Comparison of ENCODE assay signal across 12 cellular contexts in genomic region chr17:40093005-40093579, GRCh38. TPM values are rescaled to one million over a fixed set of nuclear protein-coding genes. Genes with fewer than 3 reads are reported as not detected.
A peak's percentile ranks its signal among the peaks of the same experiment; 100 is the strongest.
DNase-seq lines count a peak whose midpoint lies in the region; ATAC-seq and TF ChIP-seq lines count a peak whose summit lies in the region.
"Had no signal": no experiment of that assay in that cellular context is flagged by ENCODE, and none has a peak within 500 bp of the region (broad histone marks: within the 10 kb centered on the region; RNA-seq: fewer than 3 reads in every experiment).

No MANE protein-coding gene starts in this region.

- peak overlapping the region; percentile 4 for H4K91ac ChIP-seq in mesenchymal stem cell (ENCODE audit: low read length)

- no peak overlapping the region for H3K4me2 ChIP-seq in mesenchymal stem cell (ENCODE audit: low read length, poor library complexity, severe bottlenecking)

- no peak overlapping the region for H3K4me3 Mint-ChIP-seq in type B pancreatic cell
- H3K4me3 Mint-ChIP-seq: IgD-negative memory B cell had no signal

- H2BK15ac ChIP-seq in mesenchymal stem cell (ENCODE audit: low read depth, poor library complexity, severe bottlenecking), result no peak overlapping the region

- H3K36me3 Mint-ChIP-seq in type B pancreatic cell, result peaks cover 10% of the 10 kb centered on the region

- no peak overlapping the region for H2AK5ac ChIP-seq in mesenchymal stem cell (ENCODE audit: low read length, severe bottlenecking)

- H2BK5ac ChIP-seq in mesenchymal stem cell (ENCODE audit: low read depth, low read length, poor library complexity, severe bottlenecking), result no peak overlapping the region

- peak overlapping the region; percentile 87 for H3K27ac ChIP-seq in KOPT-K1 (ENCODE audit: low read depth, low read length, poor library complexity, severe bottlenecking)
- peak overlapping the region; percentile 86 for H3K27ac ChIP-seq in caudate nucleus (ENCODE audit: low read depth, low read length)
- H3K27ac ChIP-seq in mesenchymal stem cell (ENCODE audit: low read length, poor library complexity, severe bottlenecking), result no peak overlapping the region
- peak overlapping the region; percentile 81 for H3K27ac ChIP-seq in substantia nigra (ENCODE audit: low read depth, low read length, poor library complexity, severe bottlenecking)

- no peak overlapping the region for H3K14ac ChIP-seq in mesenchymal stem cell (ENCODE audit: low read length in 2 of 2)

- no peak overlapping the region for H3K27ac Mint-ChIP-seq in type B pancreatic cell
- H3K27ac Mint-ChIP-seq: IgD-negative memory B cell had no signal

- ATAC-seq in HG03520 (IDR thresholded peaks at IDR 0.05; ENCODE audit: unreplicated experiment), result no peak
- ATAC-seq: mucosa of descending colon had no signal

- peaks cover 10% of the 10 kb centered on the region for H3K79me1 ChIP-seq in mesenchymal stem cell (replicated peaks; ENCODE audit: low read length, poor library complexity, severe bottlenecking)

- no peak overlapping the region for H3K18ac ChIP-seq in mesenchymal stem cell (ENCODE audit: low read depth in 1 of 2, low read length in 2 of 2)

- TF ChIP-seq CTCF in type B pancreatic cell (conservative IDR thresholded peaks at IDR 0.05), result no peak

- H3K9me3 ChIP-seq in KOPT-K1 (ENCODE audit: insufficient read depth, low read length, poor library complexity, severe bottlenecking) (no peaks in the 10 kb centered on the region), mesenchymal stem cell (ENCODE audit: control insufficient read depth, low read length) (no peaks in the 10 kb centered on the region)
- H3K9me3 ChIP-seq: mucosa of descending colon had no signal

- H3K4me3 ChIP-seq in mesenchymal stem cell (ENCODE audit: insufficient read depth in 1 of 2, low read depth in 1 of 2, low read length in 2 of 2), result no peak overlapping the region
- H3K4me3 ChIP-seq: mucosa of descending colon had no signal

- H3K27me3 ChIP-seq in mesenchymal stem cell (ENCODE audit: control insufficient read depth in 1 of 2, insufficient read depth in 1 of 2, low read length in 2 of 2), result no peaks in the 10 kb centered on the region

- H3K9me3 Mint-ChIP-seq in type B pancreatic cell, result no peaks in the 10 kb centered on the region
- H3K9me3 Mint-ChIP-seq: IgD-negative memory B cell had no signal

- peak overlapping the region; percentile 4 for H4K8ac ChIP-seq in mesenchymal stem cell (ENCODE audit: low read length)

- peaks cover 9% of the 10 kb centered on the region for H3K4me1 ChIP-seq in mesenchymal stem cell (ENCODE audit: control insufficient read depth, insufficient read depth, low read depth, low read length)

- DNase-seq in caudate nucleus (lab: John Stamatoyannopoulos, UW), result peak in 5 of 61 donors; percentile 25 to 58 (median 50)
- DNase-seq in mesenchymal stem cell, result no peak
- DNase-seq in substantia nigra (lab: John Stamatoyannopoulos, UW), result no peak
- DNase-seq in DMS79 treated with DMSO at 0.1 percent for 48 hours (lab: John Stamatoyannopoulos, UW), result no peak
- no peak for DNase-seq in NCI-H748 (lab: John Stamatoyannopoulos, UW; ENCODE audit: unreplicated experiment)
- no peak for DNase-seq in type B pancreatic cell (ENCODE audit: extremely low spot score, unreplicated experiment)
- DNase-seq: activated CD4-positive, alpha-beta T cell treated with anti-CD3 and anti-CD28 coated beads, Interleukin-2, amount 50 U/mL, for 48 hours; NCI-H187 had no signal

- H3K4me1 Mint-ChIP-seq in type B pancreatic cell (ENCODE audit: unreplicated experiment), result peaks cover 16% of the 10 kb centered on the region

- no peaks in the 10 kb centered on the region for H3K27me3 Mint-ChIP-seq in type B pancreatic cell
- H3K27me3 Mint-ChIP-seq: IgD-negative memory B cell had no signal

- H2BK12ac ChIP-seq in mesenchymal stem cell (ENCODE audit: low read length in 2 of 2), result no peak overlapping the region

- no peak overlapping the region for H2AFZ ChIP-seq in mesenchymal stem cell (ENCODE audit: low read depth, low read length)

- H3K9ac ChIP-seq in mesenchymal stem cell (ENCODE audit: low read length), result peak overlapping the region; percentile 51

- H3K23ac ChIP-seq in mesenchymal stem cell (ENCODE audit: low read length in 2 of 2), result no peak overlapping the region

- H3K4ac ChIP-seq in mesenchymal stem cell (ENCODE audit: low read depth in 1 of 2, low read length in 2 of 2), result no peak overlapping the region

- H3K36me3 ChIP-seq in KOPT-K1 (ENCODE audit: insufficient read depth, low read length) (peaks cover 52% of the 10 kb centered on the region), mesenchymal stem cell (ENCODE audit: control insufficient read depth in 1 of 2, insufficient read depth in 2 of 2, low read depth in 1 of 2, low read length in 2 of 2) (peaks cover 71 to 92% of the 10 kb centered on the region in 2 experiments)

- 95% methylated on average over 29 of the region's 29 CpGs for WGBS in mesenchymal stem cell

- no peak overlapping the region for H2BK120ac ChIP-seq in mesenchymal stem cell (ENCODE audit: low read depth, low read length)

RNA-seq across cellular contexts. Expression of gene NR1D1, which starts 7.3 kb away (rescaled TPM):
- polyA plus RNA-seq in mesenchymal stem cell (2013, experiment 1 of 2), result 6.1 TPM
- 5.5 TPM for polyA plus RNA-seq in mesenchymal stem cell (2013, experiment 2 of 2)
- 5.7 and 9.5 TPM in 2 replicates for total RNA-seq in type B pancreatic cell (ENCODE audit: low replicate concordance)

RNA-seq across cellular contexts. Expression of gene MSL1, which starts 28.7 kb away (rescaled TPM):
- 67.5 TPM for polyA plus RNA-seq in mesenchymal stem cell (2013, experiment 1 of 2)
- 66.9 TPM for polyA plus RNA-seq in mesenchymal stem cell (2013, experiment 2 of 2)
- total RNA-seq in type B pancreatic cell (ENCODE audit: low replicate concordance), result 86.3 and 128 TPM in 2 replicates

RNA-seq across cellular contexts. Expression of gene THRA, which starts 30.3 kb away (rescaled TPM):
- polyA plus RNA-seq in mesenchymal stem cell (2013, experiment 1 of 2), result 24.1 TPM
- polyA plus RNA-seq in mesenchymal stem cell (2013, experiment 2 of 2), result 23.2 TPM
- 18.3 and 37.0 TPM in 2 replicates for total RNA-seq in type B pancreatic cell (ENCODE audit: low replicate concordance)

RNA-seq across cellular contexts. Expression of gene MED24, which starts 38.9 kb away (rescaled TPM):
- polyA plus RNA-seq in mesenchymal stem cell (2013, experiment 1 of 2), result 35.2 TPM
- 35.4 TPM for polyA plus RNA-seq in mesenchymal stem cell (2013, experiment 2 of 2)
- total RNA-seq in type B pancreatic cell (ENCODE audit: low replicate concordance), result 93.2 and 123 TPM in 2 replicates

RNA-seq across cellular contexts. Expression of gene CASC3, which starts 47.2 kb away (rescaled TPM):
- polyA plus RNA-seq in mesenchymal stem cell (2013, experiment 1 of 2), result 35.8 TPM
- 33.7 TPM for polyA plus RNA-seq in mesenchymal stem cell (2013, experiment 2 of 2)
- 63.0 and 101 TPM in 2 replicates for total RNA-seq in type B pancreatic cell (ENCODE audit: low replicate concordance)
